Comparison of ENCODE assay signal across 18 cellular contexts in genomic region chr22:47629791-47630655, GRCh38.
"Had no signal": no experiment of that assay in that cellular context is flagged by ENCODE, and none has a peak within 500 bp of the region (broad histone marks: within the 10 kb centered on the region; RNA-seq: fewer than 3 reads in every experiment).

No MANE protein-coding gene starts in this region.

- H3K4me3 ChIP-seq: Peyer's patch had no signal

- H3K27me3 ChIP-seq: Peyer's patch had no signal

- H3K9me3 ChIP-seq: Peyer's patch had no signal

- H3K4me1 ChIP-seq: Peyer's patch had no signal

- H3K27ac ChIP-seq: Peyer's patch had no signal

- ATAC-seq: activated CD4-positive, CD25-positive, alpha-beta regulatory T cell treated with anti-CD3 and anti-CD28 coated beads, Interleukin-2, amount 50 U/mL, for 24 hours; activated CD8-positive, alpha-beta T cell treated with anti-CD3 and anti-CD28 coated beads for 36 hours; activated naive CD4-positive, alpha-beta T cell treated with anti-CD3 and anti-CD28 coated beads, Interleukin-2, amount 50 U/mL, for 72 hours had no signal

- H3K36me3 ChIP-seq: Peyer's patch had no signal

- DNase-seq: activated CD4-positive, alpha-beta T cell treated with anti-CD3 and anti-CD28 coated beads for 4 hours; activated CD8-positive, alpha-beta memory T cell treated with anti-CD3 and anti-CD28 coated beads, Interleukin-2, amount 50 U/mL, for 4 hours; activated CD8-positive, alpha-beta T cell treated with anti-CD3 and anti-CD28 coated beads for 36 hours; activated naive CD4-positive, alpha-beta T cell treated with Interleukin-2 at 50 U/mL for 16 hours; activated T-cell treated with anti-CD3 and anti-CD28 coated beads, Interleukin-2, amount 50 U/mL, for 1 hour; Karpas-422; NCI-H1105 treated with DMSO at 0.1 percent for 48 hours; NCI-H1436 treated with DMSO at 0.1 percent for 48 hours; NCI-H187; NCI-H2081 treated with DMSO at 0.1 percent for 48 hours; NCI-H2171; NCI-H226; NCI-H526; NCI-H774; OCI-M1 had no signal
